27 cellular contexts compared by ENCODE assay signal in the genomic region with DNA sequence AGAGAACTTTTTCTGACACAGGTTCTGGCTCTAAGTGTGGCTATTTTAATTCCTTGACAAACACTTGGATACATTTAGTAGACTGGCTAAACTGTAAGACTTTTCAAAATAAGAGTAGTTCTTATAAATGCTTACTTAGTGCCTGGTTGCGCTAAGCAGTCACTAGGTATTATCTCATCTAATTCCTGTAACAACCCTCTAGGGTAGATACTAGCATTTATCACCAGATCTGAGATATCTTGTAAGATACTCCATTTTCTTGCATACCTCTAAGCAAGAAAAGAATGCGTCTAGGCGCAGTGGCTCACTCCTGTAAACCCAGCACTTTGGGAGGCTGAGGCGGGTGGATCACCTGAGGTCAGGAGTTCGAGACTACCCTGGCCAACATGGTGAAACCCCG.
"Had no signal": no experiment of that assay in that cellular context is flagged by ENCODE, and none has a peak within 500 bp of the region (broad histone marks: within the 10 kb centered on the region; RNA-seq: fewer than 3 reads in every experiment).

No MANE protein-coding gene starts in this region.

- ATAC-seq: stimulated activated memory B cell treated with anti-CD40 and anti-IgM and Interleukin-4, amounts not matched to agents 10 μg/mL and 1 μg/mL and 100 μg/mL, for 72 hours; stimulated activated naive B cell treated with anti-CD40 and anti-IgM and Interleukin-4, amounts not matched to agents 10 μg/mL and 1 μg/mL and 100 μg/mL, for 72 hours; stimulated activated naive CD8-positive, alpha-beta T cell treated with anti-CD3 and anti-CD28 coated beads, Interleukin-15, amount 100 ng/mL, for 72 hours; stimulated activated naive CD8-positive, alpha-beta T cell treated with anti-CD3 and anti-CD28 coated beads, Interleukin-15, Interleukin-2, amounts not matched to agents 100 U/mL and 50 U/mL, for 24 hours; upper lobe of right lung had no signal

- H3K4me3 ChIP-seq: stomach, suprapubic skin, testis, thoracic aorta, thyroid gland, tibial artery, tibial nerve, transverse colon, upper lobe of left lung, upper lobe of right lung, uterus, vagina had no signal

- DNase-seq: stimulated activated CD4-positive, alpha-beta T cell treated with anti-CD3 and anti-CD28 coated beads, Interleukin-2, amount 100 ng/mL, for 48 hours; stimulated activated CD4-positive, alpha-beta T cell treated with anti-CD3 and anti-CD28 coated beads, Interleukin-4, amount 100 ng/mL, for 1 hour; stimulated activated CD4-positive, alpha-beta T cell treated with anti-CD3 and anti-CD28 coated beads, Interleukin-4, amount 100 ng/mL, for 24 hours; stimulated activated CD4-positive, alpha-beta T cell treated with anti-CD3 and anti-CD28 coated beads, Interleukin-4, amount 100 ng/mL, for 4 hours; stimulated activated CD8-positive, alpha-beta memory T cell treated with anti-CD3 and anti-CD28 coated beads, Interleukin-4, amount 100 ng/mL, for 48 hours; stimulated activated naive B cell treated with anti-CD40 and anti-IgM and Interleukin-4, amounts not matched to agents 10 μg/mL and 1 μg/mL and 100 μg/mL, for 72 hours; stimulated activated naive CD4-positive, alpha-beta T cell; stimulated activated naive CD4-positive, alpha-beta T cell treated with Interleukin-2 at 50 U/mL for 16 hours; stimulated activated naive CD8-positive, alpha-beta T cell treated with anti-CD3 and anti-CD28 coated beads, Interleukin-15, amount 100 ng/mL, for 72 hours; stimulated activated naive CD8-positive, alpha-beta T cell treated with anti-CD3 and anti-CD28 coated beads, Interleukin-15, Interleukin-2, amounts not matched to agents 100 U/mL and 50 U/mL, for 24 hours; stomach; substantia nigra; testis; thyroid gland; tibial artery; transverse colon; upper lobe of left lung; upper lobe of right lung; uterus had no signal

- H3K9me3 ChIP-seq: stomach, suprapubic skin, testis, thoracic aorta, thyroid gland, tibial artery, tibial nerve, transverse colon, upper lobe of left lung, upper lobe of right lung, uterus, vagina had no signal

- H3K27me3 ChIP-seq: stomach, suprapubic skin, testis, thyroid gland, tibial artery, tibial nerve, transverse colon, upper lobe of left lung, upper lobe of right lung, uterus, vagina had no signal

- H3K9me3 Mint-ChIP-seq: stimulated activated effector memory CD8-positive, alpha-beta T cell treated with anti-CD3 and anti-CD28 coated beads, Interleukin-12 subunit alpha, Interleukin-12 subunit beta, amount 100 ng/mL, for 72 hours; stimulated activated memory B cell treated with anti-CD40 and anti-IgM and Interleukin-4, amounts not matched to agents 10 μg/mL and 1 μg/mL and 100 μg/mL, for 72 hours; stimulated activated naive B cell treated with anti-CD40 and anti-IgM and Interleukin-4, amounts not matched to agents 10 μg/mL and 1 μg/mL and 100 μg/mL, for 72 hours; stimulated activated naive CD8-positive, alpha-beta T cell treated with anti-CD3 and anti-CD28 coated beads, Interleukin-15, amount 100 ng/mL, for 72 hours; stimulated activated naive CD8-positive, alpha-beta T cell treated with anti-CD3 and anti-CD28 coated beads, Interleukin-15, Interleukin-2, amounts not matched to agents 100 ng/mL and 50 ng/mL, for 24 hours had no signal

- H3K27ac Mint-ChIP-seq: stimulated activated effector memory CD8-positive, alpha-beta T cell treated with anti-CD3 and anti-CD28 coated beads, Interleukin-12 subunit alpha, Interleukin-12 subunit beta, amount 100 ng/mL, for 72 hours; stimulated activated memory B cell treated with anti-CD40 and anti-IgM and Interleukin-4, amounts not matched to agents 10 μg/mL and 1 μg/mL and 100 μg/mL, for 72 hours; stimulated activated naive B cell treated with anti-CD40 and anti-IgM and Interleukin-4, amounts not matched to agents 10 μg/mL and 1 μg/mL and 100 μg/mL, for 72 hours; stimulated activated naive CD8-positive, alpha-beta T cell treated with anti-CD3 and anti-CD28 coated beads, Interleukin-15, amount 100 ng/mL, for 72 hours; stimulated activated naive CD8-positive, alpha-beta T cell treated with anti-CD3 and anti-CD28 coated beads, Interleukin-15, Interleukin-2, amounts not matched to agents 100 ng/mL and 50 ng/mL, for 24 hours; type B pancreatic cell had no signal

- H3K4me1 ChIP-seq: thyroid gland, upper lobe of right lung, uterus had no signal

- H3K27me3 Mint-ChIP-seq: stimulated activated memory B cell treated with anti-CD40 and anti-IgM and Interleukin-4, amounts not matched to agents 10 μg/mL and 1 μg/mL and 100 μg/mL, for 72 hours; stimulated activated naive B cell treated with anti-CD40 and anti-IgM and Interleukin-4, amounts not matched to agents 10 μg/mL and 1 μg/mL and 100 μg/mL, for 72 hours; stimulated activated naive CD8-positive, alpha-beta T cell treated with anti-CD3 and anti-CD28 coated beads, Interleukin-15, amount 100 ng/mL, for 72 hours; stimulated activated naive CD8-positive, alpha-beta T cell treated with anti-CD3 and anti-CD28 coated beads, Interleukin-15, Interleukin-2, amounts not matched to agents 100 ng/mL and 50 ng/mL, for 24 hours; type B pancreatic cell had no signal

- H3K27ac ChIP-seq: stomach, suprapubic skin, testis, thoracic aorta, thyroid gland, tibial artery, tibial nerve, transverse colon, upper lobe of left lung, upper lobe of right lung, uterus, vagina had no signal

- H3K4me3 Mint-ChIP-seq: stimulated activated effector memory CD8-positive, alpha-beta T cell treated with anti-CD3 and anti-CD28 coated beads, Interleukin-12 subunit alpha, Interleukin-12 subunit beta, amount 100 ng/mL, for 72 hours; stimulated activated memory B cell treated with anti-CD40 and anti-IgM and Interleukin-4, amounts not matched to agents 10 μg/mL and 1 μg/mL and 100 μg/mL, for 72 hours; stimulated activated naive B cell treated with anti-CD40 and anti-IgM and Interleukin-4, amounts not matched to agents 10 μg/mL and 1 μg/mL and 100 μg/mL, for 72 hours; stimulated activated naive CD8-positive, alpha-beta T cell treated with anti-CD3 and anti-CD28 coated beads, Interleukin-15, amount 100 ng/mL, for 72 hours; stimulated activated naive CD8-positive, alpha-beta T cell treated with anti-CD3 and anti-CD28 coated beads, Interleukin-15, Interleukin-2, amounts not matched to agents 100 ng/mL and 50 ng/mL, for 24 hours; type B pancreatic cell had no signal

- H3K36me3 ChIP-seq: stomach, suprapubic skin, thoracic aorta, thyroid gland, tibial artery, tibial nerve, transverse colon, upper lobe of left lung, upper lobe of right lung, uterus, vagina had no signal

- H3K36me3 Mint-ChIP-seq: stimulated activated effector memory CD8-positive, alpha-beta T cell treated with anti-CD3 and anti-CD28 coated beads, Interleukin-12 subunit alpha, Interleukin-12 subunit beta, amount 100 ng/mL, for 72 hours had no signal
